11 cellular contexts compared by ENCODE assay signal in genomic region chr19:8460516-8461298, GRCh38. TPM values are rescaled to one million over a fixed set of nuclear protein-coding genes. Genes with fewer than 3 reads are reported as not detected.
A peak's percentile ranks its signal among the peaks of the same experiment; 100 is the strongest.
DNase-seq lines count a peak whose midpoint lies in the region; ATAC-seq and TF ChIP-seq lines count a peak whose summit lies in the region.
"Had no signal": no experiment of that assay in that cellular context is flagged by ENCODE, and none has a peak within 500 bp of the region (broad histone marks: within the 10 kb centered on the region; RNA-seq: fewer than 3 reads in every experiment).

No MANE protein-coding gene starts in this region.

- H4K20me1 ChIP-seq in mammary epithelial cell (ENCODE audit: insufficient read depth, low read length) = peaks cover 34% of the 10 kb centered on the region

- H3K27ac Mint-ChIP-seq in activated T-helper 17 cell treated with anti-CD3 and anti-CD28 coated beads, Interleukin-2, amount 50 U/mL, for 72 hours = peak overlapping the region; percentile 44
- peak overlapping the region; percentile 79 for H3K27ac Mint-ChIP-seq in type B pancreatic cell

- no peak overlapping the region for H3K4me2 ChIP-seq in mammary epithelial cell (ENCODE audit: insufficient read depth, low read depth, low read length)

- no peak for TF ChIP-seq POLR2A in breast epithelium (IDR thresholded peaks at IDR 0.05)

- H3K27me3 ChIP-seq in breast epithelium = no peaks in the 10 kb centered on the region
- no peaks in the 10 kb centered on the region for H3K27me3 ChIP-seq in mammary epithelial cell (ENCODE audit: insufficient read depth, low read length)

- BruUV-seq in mammary epithelial cell (replicated peaks; lab: Mats Ljungman, UMichigan) = no TSS peak

- 91% methylated on average over 7 of the region's 7 CpGs for WGBS in mammary epithelial cell (ENCODE audit: low coverage, missing lambda C conversion rate)
- 96 to 100% methylated on average over 5 to 6 of the region's 7 CpGs for WGBS in mesodermal cell (ENCODE audit: insufficient coverage in 2 of 2), 2 experiments

- H3K36me3 ChIP-seq in breast epithelium = no peaks in the 10 kb centered on the region
- peaks cover 24% of the 10 kb centered on the region for H3K36me3 ChIP-seq in mammary epithelial cell (ENCODE audit: insufficient read depth, low read length)
- H3K36me3 ChIP-seq in mesodermal cell (ENCODE audit: control insufficient read depth, insufficient read depth, low read length) = peaks cover 85% of the 10 kb centered on the region

- TF ChIP-seq CTCF in breast epithelium (IDR thresholded peaks at IDR 0.05) = no peak
- no peak for TF ChIP-seq CTCF in mammary epithelial cell (conservative IDR thresholded peaks at IDR 0.05 in 1 of 2, IDR thresholded peaks at IDR 0.05 in 1 of 2; ENCODE audit: extremely low read depth in 1 of 2, insufficient read depth in 1 of 2, low read depth in 1 of 2, low read length in 2 of 2)
- no peak for TF ChIP-seq CTCF in type B pancreatic cell (conservative IDR thresholded peaks at IDR 0.05)

- in situ Hi-C loops in mammary epithelial cell (cut with MboI; ENCODE audit: low sequenced_read_pairs in 2 of 2) = no loop called here

- dilution Hi-C loops in mammary epithelial cell (cut with HindIII; ENCODE audit: low sequenced_read_pairs) = no loop called here

- intact Hi-C loops in breast epithelium (cut with DNase I; ENCODE audit: low total_unique reads) (no loop called here), mammary epithelial cell (cut with micrococcal nuclease) (no loop called here), left colon (cut with DNase I, micrococcal nuclease) (no loop called here)

- H3K9me3 Mint-ChIP-seq in activated T-helper 17 cell treated with anti-CD3 and anti-CD28 coated beads, Interleukin-2, amount 50 U/mL, for 72 hours = no peaks in the 10 kb centered on the region
- H3K9me3 Mint-ChIP-seq in type B pancreatic cell = no peaks in the 10 kb centered on the region

- peaks cover 37% of the 10 kb centered on the region for H3K4me1 Mint-ChIP-seq in activated T-helper 17 cell treated with anti-CD3 and anti-CD28 coated beads, Interleukin-2, amount 50 U/mL, for 72 hours
- peaks cover 62% of the 10 kb centered on the region for H3K4me1 Mint-ChIP-seq in type B pancreatic cell (ENCODE audit: unreplicated experiment)

- H3K36me3 Mint-ChIP-seq in activated T-helper 17 cell treated with anti-CD3 and anti-CD28 coated beads, Interleukin-2, amount 50 U/mL, for 72 hours (ENCODE audit: low read depth) = peaks cover 99% of the 10 kb centered on the region
- H3K36me3 Mint-ChIP-seq in type B pancreatic cell = peaks cover 37% of the 10 kb centered on the region

- H3K4me1 ChIP-seq in breast epithelium = peaks cover 0 to 29% of the 10 kb centered on the region in 2 donors
- peaks cover 16% of the 10 kb centered on the region for H3K4me1 ChIP-seq in mammary epithelial cell (ENCODE audit: insufficient read depth, low read length)
- peaks cover 49% of the 10 kb centered on the region for H3K4me1 ChIP-seq in mesodermal cell (ENCODE audit: control insufficient read depth, insufficient read depth, low read length, poor library complexity, severe bottlenecking)

- ATAC-seq in activated T-helper 17 cell treated with anti-CD3 and anti-CD28 coated beads, Interleukin-2, amount 50 U/mL, for 72 hours (replicated peaks) = peak; percentile 43
- no peak for ATAC-seq in left colon
- ATAC-seq in GM21576 (IDR thresholded peaks at IDR 0.05; ENCODE audit: unreplicated experiment) = no peak

- no peak overlapping the region for H3K4me3 ChIP-seq in breast epithelium
- no peak overlapping the region for H3K4me3 ChIP-seq in mammary epithelial cell (replicated peaks in 1 of 3; ENCODE audit: insufficient read depth in 1 of 3, low read depth in 2 of 3, low read length in 3 of 3)
- H3K4me3 ChIP-seq in mesodermal cell (ENCODE audit: extremely low read depth, insufficient read depth, low read length, poor library complexity, severe bottlenecking) = no peak overlapping the region

- no peak overlapping the region for H3K9ac ChIP-seq in mammary epithelial cell (ENCODE audit: insufficient read depth, low read length)

- peak overlapping the region; percentile 32 to 49 for H3K27ac ChIP-seq in breast epithelium
- no peak overlapping the region for H3K27ac ChIP-seq in mammary epithelial cell (ENCODE audit: insufficient read depth, low read depth, low read length)
- H3K27ac ChIP-seq in mesodermal cell (ENCODE audit: low read depth, low read length, severe bottlenecking) = peak overlapping the region; percentile 16

- H3K4me3 Mint-ChIP-seq in activated T-helper 17 cell treated with anti-CD3 and anti-CD28 coated beads, Interleukin-2, amount 50 U/mL, for 72 hours = peak overlapping the region; percentile 3
- no peak overlapping the region for H3K4me3 Mint-ChIP-seq in type B pancreatic cell

- DNase-seq in breast epithelium (ENCODE audit: low spot score in 2 of 2) (no peak), mammary epithelial cell (no peak), type B pancreatic cell (ENCODE audit: extremely low spot score, unreplicated experiment) (no peak), globus pallidus (ENCODE audit: low spot score) (no peak), left colon (no peak)
- DNase-seq: activated CD4-positive, alpha-beta T cell treated with anti-CD3 and anti-CD28 coated beads, Interleukin-2, amount 50 U/mL, for 1 hour; SHP77 treated with DMSO at 0.1 percent for 48 hours had no signal

- H3K27me3 Mint-ChIP-seq in activated T-helper 17 cell treated with anti-CD3 and anti-CD28 coated beads, Interleukin-2, amount 50 U/mL, for 72 hours = no peaks in the 10 kb centered on the region
- H3K27me3 Mint-ChIP-seq in type B pancreatic cell = no peaks in the 10 kb centered on the region

- peaks cover 100% of the 10 kb centered on the region for H3K79me2 ChIP-seq in mammary epithelial cell (ENCODE audit: insufficient read depth, low read length)

- CTCF ChIA-PET in mammary epithelial cell (lab: Charles Lee; ENCODE audit: low non-redundant PET) = no interaction called here

- no peak overlapping the region for H2AFZ ChIP-seq in mammary epithelial cell (ENCODE audit: low read depth, low read length)

- no peaks in the 10 kb centered on the region for H3K9me3 ChIP-seq in breast epithelium
- H3K9me3 ChIP-seq in mammary epithelial cell (replicated peaks; ENCODE audit: insufficient read depth, low read length) = no peaks in the 10 kb centered on the region
- H3K9me3 ChIP-seq in mesodermal cell (ENCODE audit: control insufficient read depth, low read length) = no peaks in the 10 kb centered on the region

RNA-seq across cellular contexts. Expression of gene HNRNPM, which starts 15.9 kb away (rescaled TPM):
- 100 to 1,000 TPM in 2 of 3 donors, 10 to 100 TPM in 1; 84.8 to 153 (median 116) TPM for total RNA-seq in breast epithelium
- 100 to 1,000 TPM in 1 of 2 donors, 10 to 100 TPM in 1; 29.2 to 164 TPM for total RNA-seq in mammary epithelial cell
- polyA plus RNA-seq in mammary epithelial cell = 116 TPM
- 100.0 TPM for polyA minus RNA-seq in mammary epithelial cell
- 100 to 1,000 TPM; 155 to 289 TPM for total RNA-seq in activated T-helper 17 cell treated with anti-CD3 and anti-CD28 coated beads, Interleukin-2, amount 50 U/mL, for 72 hours
- 173 TPM for polyA plus RNA-seq in mesodermal cell (2013, experiment 1 of 2)
- polyA plus RNA-seq in mesodermal cell (2013, experiment 2 of 2) = 177 TPM
- 197 and 317 TPM in 2 replicates for total RNA-seq in type B pancreatic cell (ENCODE audit: low replicate concordance)
- 100 to 1,000 TPM in 1 of 2 donors, 10 to 100 TPM in 1; 99.8 to 136 TPM for total RNA-seq in left colon

RNA-seq across cellular contexts. Expression of gene PRAM1, which starts 41.7 kb away (rescaled TPM):
- total RNA-seq in breast epithelium (under 1 TPM; 0.16 to 0.73 (median 0.33) TPM), mammary epithelial cell (not detected), type B pancreatic cell (ENCODE audit: low replicate concordance) (0.31 TPM in 2 replicates), left colon (under 1 TPM; 0.46 to 0.70 TPM)
- not detected for polyA plus RNA-seq in mammary epithelial cell
- not detected for polyA minus RNA-seq in mammary epithelial cell
- total RNA-seq in activated T-helper 17 cell treated with anti-CD3 and anti-CD28 coated beads, Interleukin-2, amount 50 U/mL, for 72 hours = 1 to 10 TPM; 1.1 to 2.9 TPM
- 0.41 TPM for polyA plus RNA-seq in mesodermal cell (2013, experiment 1 of 2)
- 0.46 TPM for polyA plus RNA-seq in mesodermal cell (2013, experiment 2 of 2)
- polyA plus RNA-seq: keratinocyte had no signal

RNA-seq across cellular contexts. Expression of gene MARCHF2, which starts 47.6 kb away (rescaled TPM):
- 100 to 1,000 TPM; 126 to 224 (median 132) TPM for total RNA-seq in breast epithelium
- total RNA-seq in mammary epithelial cell = 10 to 100 TPM; 21.9 to 48.3 TPM
- 22.4 TPM for polyA plus RNA-seq in mammary epithelial cell
- polyA minus RNA-seq in mammary epithelial cell = 33.3 TPM
- total RNA-seq in activated T-helper 17 cell treated with anti-CD3 and anti-CD28 coated beads, Interleukin-2, amount 50 U/mL, for 72 hours = 10 to 100 TPM; 10.6 to 15.5 TPM
- polyA plus RNA-seq in mesodermal cell (2013, experiment 1 of 2) = 26.4 TPM
- 20.7 TPM for polyA plus RNA-seq in mesodermal cell (2013, experiment 2 of 2)
- total RNA-seq in type B pancreatic cell (ENCODE audit: low replicate concordance) = 15.5 and 24.7 TPM in 2 replicates
- total RNA-seq in left colon = 10 to 100 TPM; 27.2 to 46.6 TPM

RNA-seq across cellular contexts. Expression of gene ZNF414, which starts 53.3 kb away (rescaled TPM):
- total RNA-seq in breast epithelium (10 to 100 TPM in 1 of 3 donors, 1 to 10 TPM in 2; 7.4 to 13.5 (median 7.5) TPM), mammary epithelial cell (10 to 100 TPM in 1 of 2 donors, 1 to 10 TPM in 1; 3.5 to 23.2 TPM), type B pancreatic cell (ENCODE audit: low replicate concordance) (19.9 and 25.4 TPM in 2 replicates), left colon (10 to 100 TPM; 22.1 to 22.4 TPM)
- polyA plus RNA-seq in mammary epithelial cell = 7.1 TPM
- polyA minus RNA-seq in mammary epithelial cell = 1.3 TPM
- total RNA-seq in activated T-helper 17 cell treated with anti-CD3 and anti-CD28 coated beads, Interleukin-2, amount 50 U/mL, for 72 hours = 10 to 100 TPM; 18.4 to 19.1 TPM
- 18.8 TPM for polyA plus RNA-seq in mesodermal cell (2013, experiment 1 of 2)
- polyA plus RNA-seq in mesodermal cell (2013, experiment 2 of 2) = 16.3 TPM
